10 cellular contexts compared by ENCODE assay signal in genomic region chr9:127780911-127781310, GRCh38. TPM values are rescaled to one million over a fixed set of nuclear protein-coding genes. Genes with fewer than 3 reads are reported as not detected.
DNase-seq lines count a peak whose midpoint lies in the region; ATAC-seq, FAIRE-seq and TF ChIP-seq lines count a peak whose summit lies in the region.
"Not testable (repeated sequence)": the region's sequence is repeated elsewhere in the genome, so short reads cannot be mapped to it uniquely, and the experiment has no call there.
"Had no signal": no experiment of that assay in that cellular context is flagged by ENCODE, and none has a peak within 500 bp of the region (broad histone marks: within the 10 kb centered on the region; RNA-seq: fewer than 3 reads in every experiment).

No MANE protein-coding gene starts in this region.

- H3K4me1 ChIP-seq in DND-41 (ENCODE audit: insufficient read depth, low read length) (peaks cover 53% of the 10 kb centered on the region), K562 (replicated peaks in 1 of 2; ENCODE audit: control insufficient read depth in 2 of 2, insufficient read depth in 2 of 2, low read length in 2 of 2) (peaks cover 24 to 59% of the 10 kb centered on the region in 2 experiments), HepG2 (ENCODE audit: insufficient read depth, low read length) (peaks cover 30% of the 10 kb centered on the region), neutrophil (ENCODE audit: control insufficient read depth in 1 of 2, insufficient read depth in 1 of 2, low read depth in 1 of 2, low read length in 1 of 2) (peaks cover 78 to 87% of the 10 kb centered on the region in 2 experiments), upper lobe of right lung (peaks cover 31% of the 10 kb centered on the region)

- not testable (repeated sequence) for H3K9ac ChIP-seq in DND-41 (ENCODE audit: low read depth, low read length); HepG2 (ENCODE audit: insufficient read depth, low read depth, low read length)
- H3K9ac ChIP-seq in K562 (ENCODE audit: insufficient read depth in 1 of 2, low read depth in 2 of 2, low read length in 2 of 2), result peak overlapping the region in 1 of 2 experiments; percentile 60; a peak in 1 of 4 replicates

- H3K27ac ChIP-seq in DND-41 (ENCODE audit: low read length) (peak overlapping the region; percentile 21; the same call in 1 of the 2 replicates), neutrophil (peak overlapping the region; percentile 90), upper lobe of right lung (peak overlapping the region; percentile 68)
- H3K27ac ChIP-seq in K562 (ENCODE audit: extremely low read depth, low read depth, low read length); HepG2 (ENCODE audit: extremely low read length, insufficient read depth, low read length): not testable (repeated sequence)

- not testable (repeated sequence) for H3K27me3 ChIP-seq in DND-41 (ENCODE audit: insufficient read depth, low read length, poor library complexity); K562 (ENCODE audit: control insufficient read depth in 2 of 2, insufficient read depth in 2 of 2, low read length in 2 of 2); neutrophil; upper lobe of right lung
- peaks cover 1 to 39% of the 10 kb centered on the region in 2 experiments; a peak in 3 of 5 replicates for H3K27me3 ChIP-seq in HepG2 (ENCODE audit: control insufficient read depth in 1 of 2, insufficient read depth in 2 of 2, low read length in 2 of 2)

- BruUV-seq in K562 (replicated peaks; lab: Mats Ljungman, UMichigan); HepG2 (replicated peaks; lab: Mats Ljungman, UMichigan): not testable (repeated sequence)

- FAIRE-seq in K562 (lab: Jason Lieb, UNC); HepG2 (lab: Jason Lieb, UNC): not testable (repeated sequence)

- not testable (repeated sequence) for TF ChIP-seq RAD21 in K562 (CRISPR knock-in tag; conservative IDR thresholded peaks at IDR 0.05 in 1 of 2, IDR thresholded peaks at IDR 0.05 in 1 of 2); HepG2 (CRISPR knock-in tag; IDR thresholded peaks at IDR 0.05)

- TF ChIP-seq CTCF in DND-41 (IDR thresholded peaks at IDR 0.05; ENCODE audit: borderline replicate concordance, extremely low read depth, low read length, poor library complexity, severe bottlenecking); K562 (IDR thresholded peaks at IDR 0.05 in 2 of 3, conservative IDR thresholded peaks at IDR 0.05 in 1 of 3; ENCODE audit: insufficient read depth in 2 of 3, low read depth in 1 of 3, low read length in 3 of 3); HepG2 (CRISPR knock-in tag; IDR thresholded peaks at IDR 0.05); upper lobe of right lung (IDR thresholded peaks at IDR 0.05): not testable (repeated sequence)
- peak; percentile 56 for TF ChIP-seq CTCF in neutrophil (IDR thresholded peaks at IDR 0.05)

- peaks cover 44% of the 10 kb centered on the region for H3K4me1 Mint-ChIP-seq in T-helper 17 cell
- peaks cover 67% of the 10 kb centered on the region for H3K4me1 Mint-ChIP-seq in activated T-cell treated with anti-CD3 and anti-CD28 coated beads, Interleukin-2, amount 50 U/mL, for 72 hours (ENCODE audit: low read depth)

- not testable (repeated sequence) for TF ChIP-seq POLR2A in K562 (conservative IDR thresholded peaks at IDR 0.05); HepG2 (IDR thresholded peaks at IDR 0.05; ENCODE audit: insufficient read depth in 1 of 2, low read depth in 2 of 2, low read length in 2 of 2)

- H3K4me3 Mint-ChIP-seq in T-helper 17 cell; activated T-cell treated with anti-CD3 and anti-CD28 coated beads, Interleukin-2, amount 50 U/mL, for 72 hours: not testable (repeated sequence)

- TF ChIP-seq EP300 in K562 (IDR thresholded peaks at IDR 0.05; ENCODE audit: low read length); HepG2 (IDR thresholded peaks at IDR 0.05; ENCODE audit: low read depth in 2 of 2, low read length in 2 of 2); HepG2 (CRISPR knock-in tag; IDR thresholded peaks at IDR 0.05; ENCODE audit: borderline replicate concordance): not testable (repeated sequence)

- peaks cover 19% of the 10 kb centered on the region for H3K36me3 ChIP-seq in DND-41 (ENCODE audit: insufficient read depth, low read length)
- H3K36me3 ChIP-seq in K562 (ENCODE audit: control insufficient read depth, insufficient read depth, low read length); HepG2 (replicated peaks in 1 of 2; ENCODE audit: control insufficient read depth in 1 of 2, insufficient read depth in 2 of 2, low read length in 2 of 2); neutrophil; upper lobe of right lung: not testable (repeated sequence)

- not testable (repeated sequence) for H3K9me3 Mint-ChIP-seq in activated T-cell treated with anti-CD3 and anti-CD28 coated beads, Interleukin-2, amount 50 U/mL, for 72 hours

- H3K27me3 Mint-ChIP-seq in T-helper 17 cell; activated T-cell treated with anti-CD3 and anti-CD28 coated beads, Interleukin-2, amount 50 U/mL, for 72 hours (ENCODE audit: low read depth): not testable (repeated sequence)

- H3K79me2 ChIP-seq in DND-41 (ENCODE audit: insufficient read depth, low read length), result peaks cover 50% of the 10 kb centered on the region
- not testable (repeated sequence) for H3K79me2 ChIP-seq in K562 (ENCODE audit: control insufficient read depth, insufficient read depth, low read length); HepG2 (ENCODE audit: insufficient read depth, low read length)

- peak overlapping the region; percentile 95 for H3K27ac Mint-ChIP-seq in T-helper 17 cell
- H3K27ac Mint-ChIP-seq in activated T-cell treated with anti-CD3 and anti-CD28 coated beads, Interleukin-2, amount 50 U/mL, for 72 hours, result peak overlapping the region; percentile 75

- not testable (repeated sequence) for H2AFZ ChIP-seq in DND-41 (ENCODE audit: low read depth, low read length); K562 (ENCODE audit: low read depth, low read length); HepG2 (ENCODE audit: low read length)

- DNase-seq in DND-41; T-helper 17 cell; activated T-cell treated with anti-CD3 and anti-CD28 coated beads, Interleukin-2, amount 50 U/mL, for 72 hours; K562 (ENCODE audit: extremely low read depth in 1 of 4, low spot score in 3 of 4); HepG2 (ENCODE audit: low spot score); upper lobe of right lung: not testable (repeated sequence)
- peak; percentile 58 to 73 for DNase-seq in NOMO-1 (lab: John Stamatoyannopoulos, UW; ENCODE audit: unreplicated experiment in 2 of 2)

- ATAC-seq in DND-41 (ENCODE audit: insufficient read depth, low read depth); T-helper 17 cell; activated T-cell treated with anti-CD3 and anti-CD28 coated beads, Interleukin-2, amount 50 U/mL, for 72 hours (replicated peaks in 1 of 2); K562; HepG2; upper lobe of right lung: not testable (repeated sequence)

- H4K20me1 ChIP-seq in DND-41 (ENCODE audit: insufficient read depth, low read length); K562 (replicated peaks; ENCODE audit: control insufficient read depth, insufficient read depth, low read length); HepG2 (ENCODE audit: insufficient read depth, low read length): not testable (repeated sequence)

- POLR2A ChIA-PET in K562 (lab: Yijun Ruan, JAX), result interaction anchor here (0.7 to 1.8 kb wide), 4 partner anchors 10 to 138 kb away, joined by 3 to 7 read pairs (median 4); no protein-coding TSS in a partner anchor
- POLR2A ChIA-PET in HepG2 (lab: Yijun Ruan, JAX), result not testable (repeated sequence)

- in situ Hi-C loops in K562 (cut with MboI), result loop anchor here (5.0 kb wide), 1 partner anchor 44 kb away; the partner anchor contains the start of gene TOR2A
- in situ Hi-C loops in HepG2 (cut with HindIII; ENCODE audit: extremely low pct_ligation_motif_present, low pct_unique_long_range_greater_than_20kb), result loop anchor here (5.0 kb wide), 1 partner anchor 44 kb away; the partner anchor contains the start of gene TOR2A

- CTCF ChIA-PET in K562 (lab: Yijun Ruan, JAX; ENCODE audit: low intra/inter-chr PET ratio); HepG2 (lab: Yijun Ruan, JAX; ENCODE audit: low intra/inter-chr PET ratio, low total read pairs): not testable (repeated sequence)

- not testable (repeated sequence) for H3K36me3 Mint-ChIP-seq in T-helper 17 cell (ENCODE audit: low read depth)
- H3K36me3 Mint-ChIP-seq in activated T-cell treated with anti-CD3 and anti-CD28 coated beads, Interleukin-2, amount 50 U/mL, for 72 hours (ENCODE audit: insufficient read depth in 2 of 2), result peaks cover 12 to 13% of the 10 kb centered on the region in 2 donors

- WGBS in K562 (ENCODE audit: insufficient coverage, low coverage, missing lambda C conversion rate), result 40% methylated on average over 8 of the region's 9 CpGs
- 19% methylated on average over 9 of the region's 9 CpGs for WGBS in HepG2 (ENCODE audit: low lambda C conversion rate)

- not testable (repeated sequence) for H3K4me2 ChIP-seq in DND-41 (ENCODE audit: insufficient read depth, low read length); K562 (ENCODE audit: insufficient read depth, low read length)
- peak overlapping the region; percentile 35 for H3K4me2 ChIP-seq in HepG2 (ENCODE audit: low read depth, low read length)

- H3K9me3 ChIP-seq in DND-41 (ENCODE audit: insufficient read depth, low read length, severe bottlenecking); T-helper 17 cell (ENCODE audit: control insufficient read depth, low read length, poor library complexity, severe bottlenecking); K562 (replicated peaks; ENCODE audit: control insufficient read depth, insufficient read depth, low read depth, low read length); HepG2 (ENCODE audit: low read length); neutrophil; upper lobe of right lung: not testable (repeated sequence)

- intact Hi-C loops in K562 (cut with micrococcal nuclease); HepG2 (cut with micrococcal nuclease; ENCODE audit: unreplicated experiment); upper lobe of right lung (cut with DNase I): not testable (repeated sequence)

- not testable (repeated sequence) for H3K4me3 ChIP-seq in DND-41 (ENCODE audit: low read depth in 1 of 2, low read length in 2 of 2); K562; HepG2 (replicated peaks in 1 of 3; ENCODE audit: insufficient read depth in 1 of 3, low read depth in 2 of 3, low read length in 3 of 3); upper lobe of right lung
- peak overlapping the region; percentile 45 to 78 for H3K4me3 ChIP-seq in neutrophil (ENCODE audit: low read depth in 1 of 2, low read length in 1 of 2)

- H3K9me1 ChIP-seq in K562 (ENCODE audit: control insufficient read depth, insufficient read depth, low read length), result not testable (repeated sequence)

RNA-seq across cellular contexts. Expression of gene SH2D3C, which starts 2.4 kb away (rescaled TPM):
- total RNA-seq in T-helper 17 cell (10 to 100 TPM; 15.9 to 27.2 TPM), K562 (2014; rRNA removed) (0.29 and 1.2 TPM in 2 replicates), K562 (2014; rRNA removed; fragmentation: Illumina TruSeq; extraction: Trizol) (0.11 and 0.19 TPM in 2 replicates), K562 (2015; rRNA removed; fragmentation: Illumina TruSeq; extraction: Trizol) (0.29 and 0.34 TPM in 2 replicates), K562 (2021) (0.83 and 0.89 TPM in 2 replicates), HepG2 (2016; rRNA removed; fragmentation: Illumina TruSeq; extraction: Trizol) (not detected in 2 replicates), upper lobe of right lung (85.3 TPM)
- 10 to 100 TPM; 59.5 to 65.8 TPM for total RNA-seq in activated T-cell treated with anti-CD3 and anti-CD28 coated beads, Interleukin-2, amount 50 U/mL, for 72 hours
- 0.77 and 4.1 TPM in 2 replicates for total RNA-seq in K562 (2011; cell fraction: chromatin; rRNA removed; ENCODE audit: low replicate concordance)
- total RNA-seq in K562 (2011; cell fraction: nucleolus; rRNA removed), result 0.92 and 1.2 TPM in 2 replicates
- 0.88 and 1.3 TPM in 2 replicates for total RNA-seq in K562 (2011; cell fraction: nucleoplasm; rRNA removed)
- polyA plus RNA-seq in K562 (2011; rRNA removed) (0.22 and 1.3 TPM in 2 replicates), K562 (2014; fragmentation: Illumina TruSeq; extraction: Trizol) (0.19 and 0.29 TPM in 2 replicates), K562 (2014; fragmentation: Nextera tagmentation; extraction: Ambion mirVana) (under 1 TPM in 1 of 2 experiments, not detected in 1; 0.03 TPM), K562 (2014; rRNA removed) (0.21 and 0.38 TPM in 2 replicates), HepG2 (2011; rRNA removed) (not detected in 2 replicates)
- polyA plus RNA-seq in K562 (2011; cell fraction: cytosol; rRNA removed), result 0.86 and 1.3 TPM in 2 replicates
- 1.5 TPM in 2 replicates for polyA plus RNA-seq in K562 (2011; cell fraction: nucleus; rRNA removed)
- 1.2 and 2.2 TPM in 2 replicates for polyA plus RNA-seq in K562 (2012)
- polyA minus RNA-seq in K562 (2011; rRNA and poly(A)+ RNA removed), result 0.42 and 0.46 TPM in 2 replicates
- 2.4 TPM in 1 of 2 replicates, not detected in the other for polyA minus RNA-seq in K562 (2011; cell fraction: cytosol; rRNA and poly(A)+ RNA removed)
- polyA minus RNA-seq in K562 (2011; cell fraction: nucleus; rRNA and poly(A)+ RNA removed), result 0.94 and 1.00 TPM in 2 replicates
- not detected in 2 replicates for total RNA-seq in HepG2 (2016; cell fraction: cytosol; rRNA removed; fragmentation: Illumina TruSeq; extraction: Trizol; ENCODE audit: low read depth)
- total RNA-seq in HepG2 (2016; cell fraction: insoluble cytoplasmic fraction; rRNA removed; fragmentation: Illumina TruSeq; extraction: Trizol), result not detected in 2 replicates
- total RNA-seq in HepG2 (2016; cell fraction: membrane; rRNA removed; fragmentation: Illumina TruSeq; extraction: Trizol), result not detected in 2 replicates
- total RNA-seq in HepG2 (2016; cell fraction: nucleus; rRNA removed; fragmentation: Illumina TruSeq; extraction: Trizol), result not detected in 2 replicates
- 0.03 TPM in 1 of 2 replicates, not detected in the other for polyA plus RNA-seq in HepG2 (2011; cell fraction: cytosol; rRNA removed)
- polyA plus RNA-seq in HepG2 (2011; cell fraction: nucleus; rRNA removed), result not detected in 2 replicates
- polyA plus RNA-seq in HepG2 (2012), result 0.19 TPM in 1 of 2 replicates, not detected in the other
- not detected in 2 replicates for polyA plus RNA-seq in HepG2 (2016; cell fraction: cytosol; fragmentation: Illumina TruSeq; extraction: Trizol; ENCODE audit: low read depth)
- not detected in 2 replicates for polyA plus RNA-seq in HepG2 (2016; cell fraction: insoluble cytoplasmic fraction; fragmentation: Illumina TruSeq; extraction: Trizol; ENCODE audit: low read depth)
- not detected in 2 replicates for polyA plus RNA-seq in HepG2 (2016; cell fraction: membrane; fragmentation: Illumina TruSeq; extraction: Trizol; ENCODE audit: low read depth)
- polyA plus RNA-seq in HepG2 (2016; cell fraction: nucleus; fragmentation: Illumina TruSeq; extraction: Trizol; ENCODE audit: insufficient read depth, low read depth), result not detected in 2 replicates
- 0.20 and 0.84 TPM in 2 replicates for polyA minus RNA-seq in HepG2 (2011; rRNA and poly(A)+ RNA removed; ENCODE audit: low replicate concordance)
- polyA minus RNA-seq in HepG2 (2011; cell fraction: cytosol; rRNA and poly(A)+ RNA removed), result not detected in 2 replicates
- polyA minus RNA-seq in HepG2 (2011; cell fraction: nucleus; rRNA and poly(A)+ RNA removed), result not detected in 2 replicates
- total RNA-seq: GM23248, HT1080 had no signal
- polyA plus RNA-seq: GM23248 had no signal

RNA-seq across cellular contexts. Expression of gene CDK9, which starts 4.9 kb away (rescaled TPM):
- total RNA-seq in T-helper 17 cell (100 to 1,000 TPM; 107 to 123 TPM), K562 (2014; rRNA removed) (33.0 and 36.7 TPM in 2 replicates), K562 (2014; rRNA removed; fragmentation: Illumina TruSeq; extraction: Trizol) (27.5 and 27.9 TPM in 2 replicates), K562 (2015; rRNA removed; fragmentation: Illumina TruSeq; extraction: Trizol) (28.1 and 29.8 TPM in 2 replicates), K562 (2021) (75.2 and 78.6 TPM in 2 replicates), HepG2 (2016; rRNA removed; fragmentation: Illumina TruSeq; extraction: Trizol) (16.8 TPM in 2 replicates), upper lobe of right lung (99.1 TPM)
- 100 to 1,000 TPM in 1 of 2 donors, 10 to 100 TPM in 1; 99.4 to 105 TPM for total RNA-seq in activated T-cell treated with anti-CD3 and anti-CD28 coated beads, Interleukin-2, amount 50 U/mL, for 72 hours
- total RNA-seq in K562 (2011; cell fraction: chromatin; rRNA removed; ENCODE audit: low replicate concordance), result 56.0 and 127 TPM in 2 replicates
- total RNA-seq in K562 (2011; cell fraction: nucleolus; rRNA removed), result 76.7 and 85.9 TPM in 2 replicates
- 52.5 and 57.5 TPM in 2 replicates for total RNA-seq in K562 (2011; cell fraction: nucleoplasm; rRNA removed)
- polyA plus RNA-seq in K562 (2011; rRNA removed) (44.6 and 51.9 TPM in 2 replicates), K562 (2014; fragmentation: Illumina TruSeq; extraction: Trizol) (54.1 and 60.5 TPM in 2 replicates), K562 (2014; fragmentation: Nextera tagmentation; extraction: Ambion mirVana) (1 to 10 TPM; 4.2 to 5.0 TPM), K562 (2014; rRNA removed) (34.7 and 42.6 TPM in 2 replicates), HepG2 (2011; rRNA removed) (21.5 and 26.1 TPM in 2 replicates)
- 44.4 and 58.1 TPM in 2 replicates for polyA plus RNA-seq in K562 (2011; cell fraction: cytosol; rRNA removed)
- polyA plus RNA-seq in K562 (2011; cell fraction: nucleus; rRNA removed), result 121 and 155 TPM in 2 replicates
- 52.1 and 60.8 TPM in 2 replicates for polyA plus RNA-seq in K562 (2012)
- 45.5 and 76.0 TPM in 2 replicates for polyA minus RNA-seq in K562 (2011; rRNA and poly(A)+ RNA removed)
- polyA minus RNA-seq in K562 (2011; cell fraction: cytosol; rRNA and poly(A)+ RNA removed), result 25.9 and 42.3 TPM in 2 replicates
- polyA minus RNA-seq in K562 (2011; cell fraction: nucleus; rRNA and poly(A)+ RNA removed), result 31.0 and 33.8 TPM in 2 replicates
- 5.3 and 6.3 TPM in 2 replicates for total RNA-seq in HepG2 (2016; cell fraction: cytosol; rRNA removed; fragmentation: Illumina TruSeq; extraction: Trizol; ENCODE audit: low read depth)
- 14.3 and 15.5 TPM in 2 replicates for total RNA-seq in HepG2 (2016; cell fraction: insoluble cytoplasmic fraction; rRNA removed; fragmentation: Illumina TruSeq; extraction: Trizol)
- 13.1 and 13.7 TPM in 2 replicates for total RNA-seq in HepG2 (2016; cell fraction: membrane; rRNA removed; fragmentation: Illumina TruSeq; extraction: Trizol)
- total RNA-seq in HepG2 (2016; cell fraction: nucleus; rRNA removed; fragmentation: Illumina TruSeq; extraction: Trizol), result 13.7 and 14.2 TPM in 2 replicates
- polyA plus RNA-seq in HepG2 (2011; cell fraction: cytosol; rRNA removed), result 16.1 and 24.8 TPM in 2 replicates
- polyA plus RNA-seq in HepG2 (2011; cell fraction: nucleus; rRNA removed), result 85.3 and 97.2 TPM in 2 replicates
- polyA plus RNA-seq in HepG2 (2012), result 18.5 and 23.5 TPM in 2 replicates
- polyA plus RNA-seq in HepG2 (2016; cell fraction: cytosol; fragmentation: Illumina TruSeq; extraction: Trizol; ENCODE audit: low read depth), result 7.2 and 7.8 TPM in 2 replicates
- 21.4 and 33.5 TPM in 2 replicates for polyA plus RNA-seq in HepG2 (2016; cell fraction: insoluble cytoplasmic fraction; fragmentation: Illumina TruSeq; extraction: Trizol; ENCODE audit: low read depth)
- polyA plus RNA-seq in HepG2 (2016; cell fraction: membrane; fragmentation: Illumina TruSeq; extraction: Trizol; ENCODE audit: low read depth), result 10.9 and 12.8 TPM in 2 replicates
- 35.3 and 35.6 TPM in 2 replicates for polyA plus RNA-seq in HepG2 (2016; cell fraction: nucleus; fragmentation: Illumina TruSeq; extraction: Trizol; ENCODE audit: insufficient read depth, low read depth)
- polyA minus RNA-seq in HepG2 (2011; rRNA and poly(A)+ RNA removed; ENCODE audit: low replicate concordance), result 47.9 and 105 TPM in 2 replicates
- polyA minus RNA-seq in HepG2 (2011; cell fraction: cytosol; rRNA and poly(A)+ RNA removed), result 13.9 and 18.8 TPM in 2 replicates
- 27.6 and 29.4 TPM in 2 replicates for polyA minus RNA-seq in HepG2 (2011; cell fraction: nucleus; rRNA and poly(A)+ RNA removed)

RNA-seq across cellular contexts. Expression of gene FPGS, which starts 21.8 kb away (rescaled TPM):
- total RNA-seq in T-helper 17 cell, result 10 to 100 TPM; 71.2 to 80.6 TPM
- total RNA-seq in activated T-cell treated with anti-CD3 and anti-CD28 coated beads, Interleukin-2, amount 50 U/mL, for 72 hours, result 10 to 100 TPM; 53.4 to 57.6 TPM
- total RNA-seq in K562 (2011; cell fraction: chromatin; rRNA removed; ENCODE audit: low replicate concordance), result 82.8 and 192 TPM in 2 replicates
- 117 and 131 TPM in 2 replicates for total RNA-seq in K562 (2011; cell fraction: nucleolus; rRNA removed)
- total RNA-seq in K562 (2011; cell fraction: nucleoplasm; rRNA removed), result 76.6 and 93.6 TPM in 2 replicates
- 77.1 and 91.1 TPM in 2 replicates for total RNA-seq in K562 (2014; rRNA removed)
- 19.7 and 32.6 TPM in 2 replicates for total RNA-seq in K562 (2014; rRNA removed; fragmentation: Illumina TruSeq; extraction: Trizol)
- total RNA-seq in K562 (2015; rRNA removed; fragmentation: Illumina TruSeq; extraction: Trizol), result 52.9 and 54.0 TPM in 2 replicates
- 85.1 and 90.2 TPM in 2 replicates for total RNA-seq in K562 (2021)
- 59.2 and 65.5 TPM in 2 replicates for polyA plus RNA-seq in K562 (2011; rRNA removed)
- 77.6 and 147 TPM in 2 replicates for polyA plus RNA-seq in K562 (2011; cell fraction: cytosol; rRNA removed)
- 83.8 and 119 TPM in 2 replicates for polyA plus RNA-seq in K562 (2011; cell fraction: nucleus; rRNA removed)
- 59.3 and 62.8 TPM in 2 replicates for polyA plus RNA-seq in K562 (2012)
- polyA plus RNA-seq in K562 (2014; fragmentation: Illumina TruSeq; extraction: Trizol), result 86.4 and 87.8 TPM in 2 replicates
- 1 to 10 TPM in 1 of 2 experiments, under 1 TPM in 1; 0.84 to 2.0 TPM for polyA plus RNA-seq in K562 (2014; fragmentation: Nextera tagmentation; extraction: Ambion mirVana)
- 61.4 and 63.1 TPM in 2 replicates for polyA plus RNA-seq in K562 (2014; rRNA removed)
- 31.3 and 52.3 TPM in 2 replicates for polyA minus RNA-seq in K562 (2011; rRNA and poly(A)+ RNA removed)
- polyA minus RNA-seq in K562 (2011; cell fraction: cytosol; rRNA and poly(A)+ RNA removed), result 47.3 and 50.9 TPM in 2 replicates
- 28.5 and 31.4 TPM in 2 replicates for polyA minus RNA-seq in K562 (2011; cell fraction: nucleus; rRNA and poly(A)+ RNA removed)
- total RNA-seq in HepG2 (2016; rRNA removed; fragmentation: Illumina TruSeq; extraction: Trizol), result 20.3 and 35.6 TPM in 2 replicates
- total RNA-seq in HepG2 (2016; cell fraction: cytosol; rRNA removed; fragmentation: Illumina TruSeq; extraction: Trizol; ENCODE audit: low read depth), result 7.4 and 10.3 TPM in 2 replicates
- total RNA-seq in HepG2 (2016; cell fraction: insoluble cytoplasmic fraction; rRNA removed; fragmentation: Illumina TruSeq; extraction: Trizol), result 18.5 and 37.2 TPM in 2 replicates
- total RNA-seq in HepG2 (2016; cell fraction: membrane; rRNA removed; fragmentation: Illumina TruSeq; extraction: Trizol), result 18.1 and 18.9 TPM in 2 replicates
- total RNA-seq in HepG2 (2016; cell fraction: nucleus; rRNA removed; fragmentation: Illumina TruSeq; extraction: Trizol), result 26.8 and 31.7 TPM in 2 replicates
- polyA plus RNA-seq in HepG2 (2011; rRNA removed), result 36.8 and 41.3 TPM in 2 replicates
- 20.2 and 34.2 TPM in 2 replicates for polyA plus RNA-seq in HepG2 (2011; cell fraction: cytosol; rRNA removed)
- polyA plus RNA-seq in HepG2 (2011; cell fraction: nucleus; rRNA removed), result 102 and 128 TPM in 2 replicates
- polyA plus RNA-seq in HepG2 (2012), result 16.9 and 23.2 TPM in 2 replicates
- polyA plus RNA-seq in HepG2 (2016; cell fraction: cytosol; fragmentation: Illumina TruSeq; extraction: Trizol; ENCODE audit: low read depth), result 8.3 and 9.4 TPM in 2 replicates
- polyA plus RNA-seq in HepG2 (2016; cell fraction: insoluble cytoplasmic fraction; fragmentation: Illumina TruSeq; extraction: Trizol; ENCODE audit: low read depth), result 21.4 and 32.6 TPM in 2 replicates
- polyA plus RNA-seq in HepG2 (2016; cell fraction: membrane; fragmentation: Illumina TruSeq; extraction: Trizol; ENCODE audit: low read depth), result 12.8 and 13.0 TPM in 2 replicates
- polyA plus RNA-seq in HepG2 (2016; cell fraction: nucleus; fragmentation: Illumina TruSeq; extraction: Trizol; ENCODE audit: insufficient read depth, low read depth), result 68.3 and 83.1 TPM in 2 replicates
- polyA minus RNA-seq in HepG2 (2011; rRNA and poly(A)+ RNA removed; ENCODE audit: low replicate concordance), result 71.8 and 195 TPM in 2 replicates
- polyA minus RNA-seq in HepG2 (2011; cell fraction: cytosol; rRNA and poly(A)+ RNA removed), result 13.5 and 19.9 TPM in 2 replicates
- 25.4 and 26.6 TPM in 2 replicates for polyA minus RNA-seq in HepG2 (2011; cell fraction: nucleus; rRNA and poly(A)+ RNA removed)
- 68.9 TPM for total RNA-seq in upper lobe of right lung

RNA-seq across cellular contexts. Expression of gene TOR2A, which starts 45.8 kb away (rescaled TPM):
- total RNA-seq in T-helper 17 cell (10 to 100 TPM in 1 of 2 donors, 1 to 10 TPM in 1; 9.4 to 10.5 TPM), K562 (2014; rRNA removed) (21.3 and 23.5 TPM in 2 replicates), K562 (2014; rRNA removed; fragmentation: Illumina TruSeq; extraction: Trizol) (3.0 and 3.7 TPM in 2 replicates), K562 (2015; rRNA removed; fragmentation: Illumina TruSeq; extraction: Trizol) (11.1 and 12.0 TPM in 2 replicates), K562 (2021) (25.9 and 28.3 TPM in 2 replicates), HepG2 (2016; rRNA removed; fragmentation: Illumina TruSeq; extraction: Trizol) (5.5 and 7.2 TPM in 2 replicates), upper lobe of right lung (17.3 TPM)
- 10 to 100 TPM; 12.5 to 16.4 TPM for total RNA-seq in activated T-cell treated with anti-CD3 and anti-CD28 coated beads, Interleukin-2, amount 50 U/mL, for 72 hours
- 7.9 and 25.4 TPM in 2 replicates for total RNA-seq in K562 (2011; cell fraction: chromatin; rRNA removed; ENCODE audit: low replicate concordance)
- 33.0 and 44.0 TPM in 2 replicates for total RNA-seq in K562 (2011; cell fraction: nucleolus; rRNA removed)
- 22.6 and 27.5 TPM in 2 replicates for total RNA-seq in K562 (2011; cell fraction: nucleoplasm; rRNA removed)
- polyA plus RNA-seq in K562 (2011; rRNA removed) (8.4 and 15.0 TPM in 2 replicates), K562 (2014; fragmentation: Illumina TruSeq; extraction: Trizol) (15.7 and 22.6 TPM in 2 replicates), K562 (2014; fragmentation: Nextera tagmentation; extraction: Ambion mirVana) (1 to 10 TPM in 1 of 2 experiments, under 1 TPM in 1; 0.80 to 1.1 TPM), K562 (2014; rRNA removed) (22.5 and 27.2 TPM in 2 replicates), HepG2 (2011; rRNA removed) (3.5 and 4.9 TPM in 2 replicates)
- polyA plus RNA-seq in K562 (2011; cell fraction: cytosol; rRNA removed), result 20.5 and 35.0 TPM in 2 replicates
- polyA plus RNA-seq in K562 (2011; cell fraction: nucleus; rRNA removed), result 34.3 and 45.7 TPM in 2 replicates
- polyA plus RNA-seq in K562 (2012), result 20.6 and 50.6 TPM in 2 replicates
- 2.8 and 3.6 TPM in 2 replicates for polyA minus RNA-seq in K562 (2011; rRNA and poly(A)+ RNA removed)
- polyA minus RNA-seq in K562 (2011; cell fraction: cytosol; rRNA and poly(A)+ RNA removed), result 11.3 and 18.2 TPM in 2 replicates
- polyA minus RNA-seq in K562 (2011; cell fraction: nucleus; rRNA and poly(A)+ RNA removed), result 12.5 and 19.1 TPM in 2 replicates
- 5.2 and 7.3 TPM in 2 replicates for total RNA-seq in HepG2 (2016; cell fraction: cytosol; rRNA removed; fragmentation: Illumina TruSeq; extraction: Trizol; ENCODE audit: low read depth)
- 4.5 and 7.9 TPM in 2 replicates for total RNA-seq in HepG2 (2016; cell fraction: insoluble cytoplasmic fraction; rRNA removed; fragmentation: Illumina TruSeq; extraction: Trizol)
- 7.9 and 11.8 TPM in 2 replicates for total RNA-seq in HepG2 (2016; cell fraction: membrane; rRNA removed; fragmentation: Illumina TruSeq; extraction: Trizol)
- total RNA-seq in HepG2 (2016; cell fraction: nucleus; rRNA removed; fragmentation: Illumina TruSeq; extraction: Trizol), result 6.0 and 8.4 TPM in 2 replicates
- 3.9 and 7.0 TPM in 2 replicates for polyA plus RNA-seq in HepG2 (2011; cell fraction: cytosol; rRNA removed)
- 10.9 and 13.2 TPM in 2 replicates for polyA plus RNA-seq in HepG2 (2011; cell fraction: nucleus; rRNA removed)
- 3.9 and 5.6 TPM in 2 replicates for polyA plus RNA-seq in HepG2 (2012)
- polyA plus RNA-seq in HepG2 (2016; cell fraction: cytosol; fragmentation: Illumina TruSeq; extraction: Trizol; ENCODE audit: low read depth), result 7.5 and 14.0 TPM in 2 replicates
- polyA plus RNA-seq in HepG2 (2016; cell fraction: insoluble cytoplasmic fraction; fragmentation: Illumina TruSeq; extraction: Trizol; ENCODE audit: low read depth), result 8.1 and 8.2 TPM in 2 replicates
- polyA plus RNA-seq in HepG2 (2016; cell fraction: membrane; fragmentation: Illumina TruSeq; extraction: Trizol; ENCODE audit: low read depth), result 13.5 and 15.3 TPM in 2 replicates
- polyA plus RNA-seq in HepG2 (2016; cell fraction: nucleus; fragmentation: Illumina TruSeq; extraction: Trizol; ENCODE audit: insufficient read depth, low read depth), result 15.9 and 17.9 TPM in 2 replicates
- polyA minus RNA-seq in HepG2 (2011; rRNA and poly(A)+ RNA removed; ENCODE audit: low replicate concordance), result 5.5 and 15.6 TPM in 2 replicates
- 3.2 and 3.6 TPM in 2 replicates for polyA minus RNA-seq in HepG2 (2011; cell fraction: cytosol; rRNA and poly(A)+ RNA removed)
- 2.4 and 3.0 TPM in 2 replicates for polyA minus RNA-seq in HepG2 (2011; cell fraction: nucleus; rRNA and poly(A)+ RNA removed)
